Comparison of ENCODE assay signal across 15 cellular contexts in genomic region chr10:47035447-47036337, GRCh38.
DNase-seq lines count a peak whose midpoint lies in the region; ATAC-seq and TF ChIP-seq lines count a peak whose summit lies in the region.
"Had no signal": no experiment of that assay in that cellular context is flagged by ENCODE, and none has a peak within 500 bp of the region (broad histone marks: within the 10 kb centered on the region; RNA-seq: fewer than 3 reads in every experiment).

No MANE protein-coding gene starts in this region.

- ATAC-seq in left cardiac atrium, result no peak
- ATAC-seq in RWPE2 (ENCODE audit: low read depth), result no peak
- ATAC-seq in left lung, result no peak
- ATAC-seq in upper lobe of right lung, result no peak
- ATAC-seq: Panc1 had no signal

- DNase-seq in cardiac septum (ENCODE audit: low spot score) (peak; percentile 66), left cardiac atrium (no peak), RWPE2 (ENCODE audit: low spot score) (peak; percentile 15), left lung (peak; percentile 12 to 55), upper lobe of right lung (peak; percentile 40)
- DNase-seq in stimulated activated CD4-positive, alpha-beta T cell treated with anti-CD3 and anti-CD28 coated beads, Interleukin-2, amount 100 ng/mL, for 24 hours, result no peak
- no peak for DNase-seq in stimulated activated CD4-positive, alpha-beta T cell treated with anti-CD3 and anti-CD28 coated beads, Interleukin-4, amount 100 ng/mL, for 1 hour
- DNase-seq: CD4-positive, alpha-beta T cell; EL; NCI-H1105; NCI-H1694; NCI-H510A treated with DMSO at 0.1 percent for 48 hours; SIG-M5 had no signal

- intact Hi-C loops in cardiac septum (cut with DNase I) (no loop called here), left cardiac atrium (cut with DNase I) (no loop called here), left lung (cut with DNase I) (no loop called here), upper lobe of right lung (cut with DNase I) (no loop called here)

- H3K27ac ChIP-seq in RWPE2 (ENCODE audit: poor library complexity, severe bottlenecking) (no peak overlapping the region), left lung (no peak overlapping the region), upper lobe of right lung (no peak overlapping the region)

- no peaks in the 10 kb centered on the region for H3K4me1 ChIP-seq in RWPE2 (ENCODE audit: insufficient read depth, poor library complexity, severe bottlenecking)
- no peaks in the 10 kb centered on the region for H3K4me1 ChIP-seq in left lung
- no peaks in the 10 kb centered on the region for H3K4me1 ChIP-seq in upper lobe of right lung
- H3K4me1 ChIP-seq: HAP-1 had no signal

- TF ChIP-seq CTCF in RWPE2 (IDR thresholded peaks at IDR 0.05; ENCODE audit: poor library complexity, severe bottlenecking), result no peak
- TF ChIP-seq CTCF in left lung (IDR thresholded peaks at IDR 0.05), result no peak
- TF ChIP-seq CTCF in upper lobe of right lung (IDR thresholded peaks at IDR 0.05), result no peak

- H3K9me3 ChIP-seq in RWPE2 (ENCODE audit: severe bottlenecking) (no peaks in the 10 kb centered on the region), left lung (no peaks in the 10 kb centered on the region), upper lobe of right lung (no peaks in the 10 kb centered on the region)
- H3K9me3 ChIP-seq: HAP-1 had no signal

- no peak overlapping the region for H3K4me3 ChIP-seq in RWPE2 (ENCODE audit: severe bottlenecking)
- H3K4me3 ChIP-seq in left lung, result no peak overlapping the region
- H3K4me3 ChIP-seq in upper lobe of right lung, result no peak overlapping the region
- H3K4me3 ChIP-seq: HAP-1 had no signal

- H3K36me3 ChIP-seq in RWPE2 (ENCODE audit: low read depth) (no peaks in the 10 kb centered on the region), left lung (no peaks in the 10 kb centered on the region), upper lobe of right lung (no peaks in the 10 kb centered on the region)
- H3K36me3 ChIP-seq: HAP-1 had no signal

- H3K27me3 ChIP-seq in RWPE2 (ENCODE audit: insufficient read depth, poor library complexity, severe bottlenecking), result no peaks in the 10 kb centered on the region
- no peaks in the 10 kb centered on the region for H3K27me3 ChIP-seq in left lung
- no peaks in the 10 kb centered on the region for H3K27me3 ChIP-seq in upper lobe of right lung

Comparison
In these comparisons a context has a peak if more than half of its experiments do, and no peak if none do; other contexts are left out.
1. DNase-seq: peak in cardiac septum (single experiment), RWPE2 (single experiment), left lung (2 of 2) and upper lobe of right lung (single experiment); none in left cardiac atrium (single experiment), stimulated activated CD4-positive, alpha-beta T cell treated with anti-CD3 and anti-CD28 coated beads, Interleukin-2, amount 100 ng/mL, for 24 hours (0 of 2) and stimulated activated CD4-positive, alpha-beta T cell treated with anti-CD3 and anti-CD28 coated beads, Interleukin-4, amount 100 ng/mL, for 1 hour (single experiment).